In genomic region chr6:152368761-152369624, GRCh38 we compare ENCODE assay signal across 11 cellular contexts.
DNase-seq lines count a peak whose midpoint lies in the region; TF ChIP-seq lines count a peak whose summit lies in the region.
"Had no signal": no experiment of that assay in that cellular context is flagged by ENCODE, and none has a peak within 500 bp of the region (broad histone marks: within the 10 kb centered on the region; RNA-seq: fewer than 3 reads in every experiment).

No MANE protein-coding gene starts in this region.

- peak overlapping the region; percentile 44 for H3K4me2 ChIP-seq in fibroblast of lung (ENCODE audit: extremely low read depth, insufficient read depth, low read length)

- DNase-seq in NCI-H1105 treated with DMSO at 0.1 percent for 48 hours (lab: John Stamatoyannopoulos, UW) (peak; percentile 7), NCI-H1105 (lab: John Stamatoyannopoulos, UW) (no peak), fibroblast of lung (ENCODE audit: low read depth in 2 of 2) (peak in 1 of 2 donors; percentile 71), mucosa of gallbladder (ENCODE audit: low spot score) (peak; percentile 23), testis (peak; percentile 75), HCEC 1CT (no peak), NK-92 (lab: John Stamatoyannopoulos, UW; ENCODE audit: unreplicated experiment) (no peak), Caco-2 (no peak)
- DNase-seq: foreskin melanocyte, GF-D8 had no signal

- H2AFZ ChIP-seq in fibroblast of lung (ENCODE audit: low read length): peak overlapping the region; percentile 29

- intact Hi-C loops in testis (cut with DNase I; ENCODE audit: low total_unique reads): no loop called here
- intact Hi-C loops in Caco-2 (cut with micrococcal nuclease; ENCODE audit: unreplicated experiment): no loop called here

- CTCF ChIA-PET in Caco-2 (lab: Charles Lee): interaction anchor here (1.8 kb wide), 1 partner anchor 12 kb away, joined by 5 read pairs; no protein-coding TSS in a partner anchor

- H3K27ac ChIP-seq in fibroblast of lung (ENCODE audit: insufficient read depth, low read length) (peak overlapping the region; percentile 43), testis (peak overlapping the region; percentile 41 to 71)

- H3K4me3 ChIP-seq in fibroblast of lung (replicated peaks in 1 of 4; ENCODE audit: control extremely low read depth in 1 of 4, insufficient read depth in 1 of 4, low read depth in 3 of 4, low read length in 4 of 4): peak overlapping the region in 3 of 4 experiments; percentile 1 to 24 (median 1)
- no peak overlapping the region for H3K4me3 ChIP-seq in testis
- H3K4me3 ChIP-seq in Caco-2 (ENCODE audit: low read depth, low read length): no peak overlapping the region

- H3K27me3 Mint-ChIP-seq in Caco-2 (ENCODE audit: insufficient read depth, unreplicated experiment): no peaks in the 10 kb centered on the region

- POLR2A ChIA-PET in Caco-2 (lab: Charles Lee): no interaction called here

- H3K4me3 Mint-ChIP-seq in Caco-2 (ENCODE audit: unreplicated experiment): no peak overlapping the region
- H3K4me3 Mint-ChIP-seq: activated naive CD4-positive, alpha-beta T cell treated with anti-CD3 and anti-CD28 coated beads, Interleukin-2, amount 50 U/mL, for 24 hours had no signal

- H3K9me3 ChIP-seq in fibroblast of lung (ENCODE audit: control insufficient read depth, insufficient read depth, low read depth, low read length): no peaks in the 10 kb centered on the region
- H3K9me3 ChIP-seq in testis: no peaks in the 10 kb centered on the region
- no peaks in the 10 kb centered on the region for H3K9me3 ChIP-seq in Caco-2

- H3K36me3 ChIP-seq in fibroblast of lung (ENCODE audit: control insufficient read depth, insufficient read depth, low read length): peaks cover 2% of the 10 kb centered on the region
- no peaks in the 10 kb centered on the region for H3K36me3 ChIP-seq in testis (ENCODE audit: low read depth, missing control alignments)
- H3K36me3 ChIP-seq in Caco-2 (ENCODE audit: control insufficient read depth, insufficient read depth, low read length): no peaks in the 10 kb centered on the region

- 35 to 50% methylated on average over 19 of the region's 19 CpGs for WGBS in testis, 2 donors

- H3K27ac Mint-ChIP-seq in Caco-2 (ENCODE audit: unreplicated experiment): no peak overlapping the region
- H3K27ac Mint-ChIP-seq: activated naive CD4-positive, alpha-beta T cell treated with anti-CD3 and anti-CD28 coated beads, Interleukin-2, amount 50 U/mL, for 24 hours had no signal

- no peak for TF ChIP-seq CTCF in fibroblast of lung (conservative IDR thresholded peaks at IDR 0.05 in 1 of 2, IDR thresholded peaks at IDR 0.05 in 1 of 2; ENCODE audit: low read depth in 1 of 2, low read length in 2 of 2)
- no peak for TF ChIP-seq CTCF in testis (IDR thresholded peaks at IDR 0.05)
- TF ChIP-seq CTCF in Caco-2 (IDR thresholded peaks at IDR 0.05; ENCODE audit: insufficient read depth in 1 of 2, low read depth in 1 of 2, low read length in 1 of 2, severe bottlenecking in 1 of 2, unreplicated experiment in 1 of 2): no peak

- no peaks in the 10 kb centered on the region for H3K79me2 ChIP-seq in fibroblast of lung (ENCODE audit: control insufficient read depth, insufficient read depth, low read length)

- no peaks in the 10 kb centered on the region for H3K27me3 ChIP-seq in fibroblast of lung (ENCODE audit: control insufficient read depth, insufficient read depth, low read length)
- no peaks in the 10 kb centered on the region for H3K27me3 ChIP-seq in testis
- H3K27me3 ChIP-seq in Caco-2 (replicated peaks; ENCODE audit: control insufficient read depth, insufficient read depth, low read length): no peaks in the 10 kb centered on the region

- no peak overlapping the region for H3K9ac ChIP-seq in fibroblast of lung (ENCODE audit: insufficient read depth, low read length)

- TF ChIP-seq POLR2A in testis (IDR thresholded peaks at IDR 0.05): no peak

- H3K4me1 ChIP-seq in fibroblast of lung (ENCODE audit: control insufficient read depth, extremely low read depth, insufficient read depth, low read length) (peaks cover 2% of the 10 kb centered on the region), testis (peaks cover 12% of the 10 kb centered on the region), Caco-2 (no peaks in the 10 kb centered on the region)

- no peaks in the 10 kb centered on the region for H3K36me3 Mint-ChIP-seq in Caco-2 (ENCODE audit: insufficient read depth, unreplicated experiment)
- H3K36me3 Mint-ChIP-seq: activated naive CD4-positive, alpha-beta T cell treated with anti-CD3 and anti-CD28 coated beads, Interleukin-2, amount 50 U/mL, for 24 hours had no signal

- no peaks in the 10 kb centered on the region for H3K9me3 Mint-ChIP-seq in Caco-2 (ENCODE audit: unreplicated experiment)
- H3K9me3 Mint-ChIP-seq: activated naive CD4-positive, alpha-beta T cell treated with anti-CD3 and anti-CD28 coated beads, Interleukin-2, amount 50 U/mL, for 24 hours had no signal

- H3K4me1 Mint-ChIP-seq in Caco-2 (ENCODE audit: low read depth, unreplicated experiment): no peaks in the 10 kb centered on the region
- H3K4me1 Mint-ChIP-seq: activated naive CD4-positive, alpha-beta T cell treated with anti-CD3 and anti-CD28 coated beads, Interleukin-2, amount 50 U/mL, for 24 hours had no signal

- H4K20me1 ChIP-seq in fibroblast of lung (ENCODE audit: control insufficient read depth, extremely low read depth, insufficient read depth, low read length): no peaks in the 10 kb centered on the region

- no TSS peak for BruUV-seq in Caco-2 (replicated peaks; lab: Mats Ljungman, UMichigan)

Comparison
In these comparisons a context has a peak if more than half of its experiments do, and no peak if none do; other contexts are left out.
1. DNase-seq: peak in NCI-H1105 treated with DMSO at 0.1 percent for 48 hours (single experiment), mucosa of gallbladder (single experiment) and testis (single experiment); none in NCI-H1105 (single experiment), HCEC 1CT (single experiment), NK-92 (single experiment) and Caco-2 (0 of 2).
2. H3K4me3 ChIP-seq: peak in fibroblast of lung (3 of 4); none in testis (0 of 2) and Caco-2 (single experiment).